ENCODE assay signal across 1 cellular context in the genomic region with DNA sequence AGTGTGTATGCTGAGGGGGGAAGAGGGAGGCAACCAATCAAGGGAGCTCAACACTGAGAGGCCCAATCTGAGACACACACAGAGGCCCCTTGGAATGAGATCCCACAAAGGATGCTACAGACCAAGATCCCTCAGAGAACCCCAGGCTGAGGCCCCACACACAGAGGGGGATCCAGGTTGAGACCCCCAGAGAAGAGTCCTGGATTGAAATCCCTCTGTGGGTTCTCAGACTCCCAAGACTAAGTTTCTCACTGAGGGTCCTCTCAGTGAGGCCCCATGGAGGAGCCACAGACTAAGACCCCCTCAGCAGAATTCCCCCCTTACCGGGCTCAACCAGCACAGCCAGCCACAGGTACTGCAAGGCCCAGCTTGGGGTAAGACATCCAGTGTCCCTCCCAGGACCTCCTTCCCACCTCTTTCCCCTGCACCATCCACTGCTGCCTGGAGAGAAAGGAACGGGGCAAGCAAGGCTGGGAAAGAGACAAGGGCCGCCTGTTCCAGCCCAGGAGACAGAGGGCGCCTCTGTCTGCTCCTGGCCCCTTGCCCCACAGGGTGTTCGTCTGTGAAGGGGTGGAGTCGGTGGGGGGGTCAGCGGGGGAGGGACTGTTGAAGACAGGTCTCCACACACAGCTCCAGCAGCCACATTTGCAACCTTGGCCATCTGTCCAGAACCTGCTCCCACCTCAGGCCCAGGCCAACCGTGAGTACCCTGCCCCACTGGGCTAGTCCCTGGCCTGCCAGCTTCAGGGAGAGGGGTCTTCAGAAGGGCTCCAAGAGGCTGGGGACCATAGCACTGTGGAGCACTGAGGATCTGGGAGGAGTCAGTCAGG.
TF ChIP-seq lines count a peak whose summit lies in the region.

A gene (plus strand): TSS at position 638 of the 830 bp plus-strand sequence. CDS start 2,088 bp downstream, outside the sequence.

TF ChIP-seq in GM23338, 12 proteins besides CTCF, POLR2A, EP300 and RAD21 (continued from another document):
- TF ChIP-seq, protein P1, sequence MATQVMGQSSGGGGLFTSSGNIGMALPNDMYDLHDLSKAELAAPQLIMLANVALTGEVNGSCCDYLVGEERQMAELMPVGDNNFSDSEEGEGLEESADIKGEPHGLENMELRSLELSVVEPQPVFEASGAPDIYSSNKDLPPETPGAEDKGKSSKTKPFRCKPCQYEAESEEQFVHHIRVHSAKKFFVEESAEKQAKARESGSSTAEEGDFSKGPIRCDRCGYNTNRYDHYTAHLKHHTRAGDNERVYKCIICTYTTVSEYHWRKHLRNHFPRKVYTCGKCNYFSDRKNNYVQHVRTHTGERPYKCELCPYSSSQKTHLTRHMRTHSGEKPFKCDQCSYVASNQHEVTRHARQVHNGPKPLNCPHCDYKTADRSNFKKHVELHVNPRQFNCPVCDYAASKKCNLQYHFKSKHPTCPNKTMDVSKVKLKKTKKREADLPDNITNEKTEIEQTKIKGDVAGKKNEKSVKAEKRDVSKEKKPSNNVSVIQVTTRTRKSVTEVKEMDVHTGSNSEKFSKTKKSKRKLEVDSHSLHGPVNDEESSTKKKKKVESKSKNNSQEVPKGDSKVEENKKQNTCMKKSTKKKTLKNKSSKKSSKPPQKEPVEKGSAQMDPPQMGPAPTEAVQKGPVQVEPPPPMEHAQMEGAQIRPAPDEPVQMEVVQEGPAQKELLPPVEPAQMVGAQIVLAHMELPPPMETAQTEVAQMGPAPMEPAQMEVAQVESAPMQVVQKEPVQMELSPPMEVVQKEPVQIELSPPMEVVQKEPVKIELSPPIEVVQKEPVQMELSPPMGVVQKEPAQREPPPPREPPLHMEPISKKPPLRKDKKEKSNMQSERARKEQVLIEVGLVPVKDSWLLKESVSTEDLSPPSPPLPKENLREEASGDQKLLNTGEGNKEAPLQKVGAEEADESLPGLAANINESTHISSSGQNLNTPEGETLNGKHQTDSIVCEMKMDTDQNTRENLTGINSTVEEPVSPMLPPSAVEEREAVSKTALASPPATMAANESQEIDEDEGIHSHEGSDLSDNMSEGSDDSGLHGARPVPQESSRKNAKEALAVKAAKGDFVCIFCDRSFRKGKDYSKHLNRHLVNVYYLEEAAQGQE (IDR thresholded peaks at IDR 0.05; ENCODE audit: unreplicated experiment): no peak
